In genomic region chr19:43858174-43858573, GRCh38 we compare ENCODE assay signal across 23 cellular contexts. TPM values are rescaled to one million over a fixed set of nuclear protein-coding genes. Genes with fewer than 3 reads are reported as not detected.
DNase-seq lines count a peak whose midpoint lies in the region; ATAC-seq, FAIRE-seq and TF ChIP-seq lines count a peak whose summit lies in the region.
"Had no signal": no experiment of that assay in that cellular context is flagged by ENCODE, and none has a peak within 500 bp of the region (broad histone marks: within the 10 kb centered on the region; RNA-seq: fewer than 3 reads in every experiment).

No MANE protein-coding gene starts in this region.

- BruUV-seq in HepG2 (replicated peaks; lab: Mats Ljungman, UMichigan) (no TSS peak), K562 (replicated peaks; lab: Mats Ljungman, UMichigan) (no TSS peak)

- H2AFZ ChIP-seq in HepG2 (ENCODE audit: low read length), result no peak overlapping the region
- H2AFZ ChIP-seq in K562 (ENCODE audit: low read depth, low read length), result no peak overlapping the region

- CTCF ChIA-PET in HepG2 (lab: Yijun Ruan, JAX; ENCODE audit: low intra/inter-chr PET ratio, low total read pairs), result no interaction called here
- CTCF ChIA-PET in K562 (lab: Yijun Ruan, JAX; ENCODE audit: low intra/inter-chr PET ratio), result no interaction called here

- no peak for DNase-seq in HepG2 (ENCODE audit: low spot score)
- DNase-seq in right lobe of liver, result no peak
- no peak for DNase-seq in K562 (ENCODE audit: extremely low read depth in 1 of 4, low spot score in 3 of 4)
- no peak for DNase-seq in pancreas
- no peak for DNase-seq in MV-4-11 (lab: John Stamatoyannopoulos, UW)
- DNase-seq in stimulated activated naive CD4-positive, alpha-beta T cell treated with Interleukin-2 at 50 U/mL for 16 hours (lab: John Stamatoyannopoulos, UW), result no peak
- no peak for DNase-seq in substantia nigra (lab: John Stamatoyannopoulos, UW)
- DNase-seq: ACHN; AML-193; BE2C; CD4-positive, alpha-beta T cell; CD8-positive, alpha-beta memory T cell; DMS 273 treated with DMSO at 0.1 percent for 48 hours; DMS79; GOT3 had no signal

- TF ChIP-seq RAD21 in HepG2 (CRISPR knock-in tag; IDR thresholded peaks at IDR 0.05) (no peak), K562 (CRISPR knock-in tag; conservative IDR thresholded peaks at IDR 0.05 in 1 of 2, IDR thresholded peaks at IDR 0.05 in 1 of 2) (no peak)

- TF ChIP-seq POLR2A in HepG2 (IDR thresholded peaks at IDR 0.05; ENCODE audit: insufficient read depth in 1 of 2, low read depth in 2 of 2, low read length in 2 of 2), result no peak
- TF ChIP-seq POLR2A in right lobe of liver (IDR thresholded peaks at IDR 0.05), result no peak
- no peak for TF ChIP-seq POLR2A in K562 (conservative IDR thresholded peaks at IDR 0.05)

- H3K36me3 ChIP-seq in HepG2 (replicated peaks in 1 of 2; ENCODE audit: control insufficient read depth in 1 of 2, insufficient read depth in 2 of 2, low read length in 2 of 2) (no peaks in the 10 kb centered on the region), right lobe of liver (no peaks in the 10 kb centered on the region), K562 (ENCODE audit: control insufficient read depth, insufficient read depth, low read length) (no peaks in the 10 kb centered on the region), pancreas (no peaks in the 10 kb centered on the region)
- H3K36me3 ChIP-seq: BE2C, HAP-1 had no signal

- H3K9ac ChIP-seq in HepG2 (ENCODE audit: insufficient read depth, low read depth, low read length) (no peak overlapping the region), K562 (ENCODE audit: insufficient read depth in 1 of 2, low read depth in 2 of 2, low read length in 2 of 2) (no peak overlapping the region)
- H3K9ac ChIP-seq: BLaER1 treated with 17β-estradiol and CSF1 and Interleukin-3, amounts not matched to agents 10 nM and 100 nM had no signal

- TF ChIP-seq EP300 in HepG2 (IDR thresholded peaks at IDR 0.05; ENCODE audit: low read depth in 2 of 2, low read length in 2 of 2) (no peak), HepG2 (CRISPR knock-in tag; IDR thresholded peaks at IDR 0.05; ENCODE audit: borderline replicate concordance) (no peak), K562 (IDR thresholded peaks at IDR 0.05; ENCODE audit: low read length) (no peak)

- intact Hi-C loops in HepG2 (cut with micrococcal nuclease; ENCODE audit: unreplicated experiment), result no loop called here
- intact Hi-C loops in right lobe of liver (cut with DNase I), result no loop called here
- intact Hi-C loops in K562 (cut with micrococcal nuclease), result no loop called here
- intact Hi-C loops in pancreas (cut with DNase I), result no loop called here

- 64% methylated on average over 2 of the region's 2 CpGs for WGBS in HepG2 (ENCODE audit: low lambda C conversion rate)
- WGBS in right lobe of liver (ENCODE audit: insufficient coverage, low coverage, low lambda C conversion rate, missing lambda C conversion rate), result 100% methylated on average over 2 of the region's 2 CpGs
- WGBS in K562 (ENCODE audit: insufficient coverage, low coverage, missing lambda C conversion rate), result 0% methylated on average over 2 of the region's 2 CpGs
- WGBS in pancreas, 2 donors, result 89 to 99% methylated on average over 2 of the region's 2 CpGs

- no peaks in the 10 kb centered on the region for H3K9me1 ChIP-seq in K562 (ENCODE audit: control insufficient read depth, insufficient read depth, low read length)

- ATAC-seq in HepG2 (no peak), right lobe of liver (no peak), K562 (no peak), pancreas (no peak)
- ATAC-seq: A549 had no signal

- POLR2A ChIA-PET in HepG2 (lab: Yijun Ruan, JAX), result no interaction called here
- POLR2A ChIA-PET in K562 (lab: Yijun Ruan, JAX), result no interaction called here

- H3K9me3 ChIP-seq in HepG2 (ENCODE audit: low read length) (peaks cover 88% of the 10 kb centered on the region), right lobe of liver (peaks cover 0 to 38% (median 20%) of the 10 kb centered on the region in 4 donors), K562 (replicated peaks; ENCODE audit: control insufficient read depth, insufficient read depth, low read depth, low read length) (peaks cover 3% of the 10 kb centered on the region; the same call in 1 of the 2 replicates), pancreas (peaks cover 0 to 12% (median 5%) of the 10 kb centered on the region in 4 donors)
- H3K9me3 ChIP-seq: BE2C had no signal

- H4K20me1 ChIP-seq in HepG2 (ENCODE audit: insufficient read depth, low read length) (no peaks in the 10 kb centered on the region), K562 (replicated peaks; ENCODE audit: control insufficient read depth, insufficient read depth, low read length) (no peaks in the 10 kb centered on the region)
- H4K20me1 ChIP-seq: BLaER1 treated with 17β-estradiol and CSF1 and Interleukin-3, amounts not matched to agents 10 nM and 100 nM had no signal

- no peak overlapping the region for H3K27ac ChIP-seq in HepG2 (ENCODE audit: extremely low read length, insufficient read depth, low read length)
- no peak overlapping the region for H3K27ac ChIP-seq in right lobe of liver
- H3K27ac ChIP-seq in K562 (ENCODE audit: extremely low read depth, low read depth, low read length), result no peak overlapping the region
- no peak overlapping the region for H3K27ac ChIP-seq in pancreas
- no peak overlapping the region for H3K27ac ChIP-seq in substantia nigra (ENCODE audit: low read depth, low read length, poor library complexity, severe bottlenecking)
- H3K27ac ChIP-seq: 22Rv1; A549; BLaER1 treated with 17β-estradiol and CSF1 and Interleukin-3, amounts not matched to agents 10 nM and 100 nM had no signal

- FAIRE-seq in HepG2 (lab: Jason Lieb, UNC) (no peak), K562 (lab: Jason Lieb, UNC) (no peak), pancreas (lab: Jason Lieb, UNC) (peak; percentile 17)
- FAIRE-seq: D721Med, GM12892 had no signal

- TF ChIP-seq CTCF in HepG2 (CRISPR knock-in tag; IDR thresholded peaks at IDR 0.05) (no peak), right lobe of liver (IDR thresholded peaks at IDR 0.05) (no peak), K562 (IDR thresholded peaks at IDR 0.05 in 2 of 3, conservative IDR thresholded peaks at IDR 0.05 in 1 of 3; ENCODE audit: insufficient read depth in 2 of 3, low read depth in 1 of 3, low read length in 3 of 3) (no peak), pancreas (IDR thresholded peaks at IDR 0.05) (no peak)

- no peaks in the 10 kb centered on the region for H3K27me3 ChIP-seq in HepG2 (ENCODE audit: control insufficient read depth in 1 of 2, insufficient read depth in 2 of 2, low read length in 2 of 2)
- H3K27me3 ChIP-seq in right lobe of liver, result no peaks in the 10 kb centered on the region
- no peaks in the 10 kb centered on the region for H3K27me3 ChIP-seq in K562 (ENCODE audit: control insufficient read depth in 2 of 2, insufficient read depth in 2 of 2, low read length in 2 of 2)
- H3K27me3 ChIP-seq in pancreas, result no peaks in the 10 kb centered on the region
- H3K27me3 ChIP-seq: BE2C; BLaER1 treated with 17β-estradiol and CSF1 and Interleukin-3, amounts not matched to agents 10 nM and 100 nM had no signal

- H3K4me1 ChIP-seq in HepG2 (ENCODE audit: insufficient read depth, low read length) (no peaks in the 10 kb centered on the region), right lobe of liver (no peaks in the 10 kb centered on the region), K562 (replicated peaks in 1 of 2; ENCODE audit: control insufficient read depth in 2 of 2, insufficient read depth in 2 of 2, low read length in 2 of 2) (no peaks in the 10 kb centered on the region), pancreas (no peaks in the 10 kb centered on the region)
- H3K4me1 ChIP-seq: A549; BE2C; BLaER1 treated with 17β-estradiol and CSF1 and Interleukin-3, amounts not matched to agents 10 nM and 100 nM; HAP-1 had no signal

- H3K79me2 ChIP-seq in HepG2 (ENCODE audit: insufficient read depth, low read length) (no peaks in the 10 kb centered on the region), K562 (ENCODE audit: control insufficient read depth, insufficient read depth, low read length) (no peaks in the 10 kb centered on the region)

- H3K4me2 ChIP-seq in HepG2 (ENCODE audit: low read depth, low read length) (no peak overlapping the region), K562 (ENCODE audit: insufficient read depth, low read length) (no peak overlapping the region)
- H3K4me2 ChIP-seq: A549; BLaER1 treated with 17β-estradiol and CSF1 and Interleukin-3, amounts not matched to agents 10 nM and 100 nM had no signal

- H3K4me3 ChIP-seq in HepG2 (replicated peaks in 1 of 3; ENCODE audit: insufficient read depth in 1 of 3, low read depth in 2 of 3, low read length in 3 of 3) (no peak overlapping the region), right lobe of liver (no peak overlapping the region), K562 (no peak overlapping the region), pancreas (no peak overlapping the region)
- H3K4me3 ChIP-seq: A549, HAP-1 had no signal

- in situ Hi-C loops in HepG2 (cut with HindIII; ENCODE audit: extremely low pct_ligation_motif_present, low pct_unique_long_range_greater_than_20kb), result loop anchor here (25.0 kb wide), 1 partner anchor 629 kb away; no protein-coding TSS in a partner anchor
- in situ Hi-C loops in K562 (cut with MboI), result no loop called here

RNA-seq across cellular contexts. Expression of gene ZNF404, which starts 25.6 kb away (rescaled TPM):
- total RNA-seq in HepG2 (2016; rRNA removed; fragmentation: Illumina TruSeq; extraction: Trizol), result 1.2 and 2.6 TPM in 2 replicates
- 0.40 and 0.44 TPM in 2 replicates for total RNA-seq in HepG2 (2016; cell fraction: cytosol; rRNA removed; fragmentation: Illumina TruSeq; extraction: Trizol; ENCODE audit: low read depth)
- 1.5 and 1.8 TPM in 2 replicates for total RNA-seq in HepG2 (2016; cell fraction: insoluble cytoplasmic fraction; rRNA removed; fragmentation: Illumina TruSeq; extraction: Trizol)
- total RNA-seq in HepG2 (2016; cell fraction: membrane; rRNA removed; fragmentation: Illumina TruSeq; extraction: Trizol), result 0.52 and 1.1 TPM in 2 replicates
- total RNA-seq in HepG2 (2016; cell fraction: nucleus; rRNA removed; fragmentation: Illumina TruSeq; extraction: Trizol), result 1.6 and 1.7 TPM in 2 replicates
- 0.61 and 1.0 TPM in 2 replicates for polyA plus RNA-seq in HepG2 (2011; rRNA removed)
- 0.20 and 0.38 TPM in 2 replicates for polyA plus RNA-seq in HepG2 (2011; cell fraction: cytosol; rRNA removed)
- polyA plus RNA-seq in HepG2 (2011; cell fraction: nucleus; rRNA removed), result 0.87 and 2.3 TPM in 2 replicates
- 1.7 and 1.8 TPM in 2 replicates for polyA plus RNA-seq in HepG2 (2012)
- 0.07 and 0.34 TPM in 2 replicates for polyA plus RNA-seq in HepG2 (2016; cell fraction: cytosol; fragmentation: Illumina TruSeq; extraction: Trizol; ENCODE audit: low read depth)
- 1.3 and 1.6 TPM in 2 replicates for polyA plus RNA-seq in HepG2 (2016; cell fraction: insoluble cytoplasmic fraction; fragmentation: Illumina TruSeq; extraction: Trizol; ENCODE audit: low read depth)
- 0.23 and 0.26 TPM in 2 replicates for polyA plus RNA-seq in HepG2 (2016; cell fraction: membrane; fragmentation: Illumina TruSeq; extraction: Trizol; ENCODE audit: low read depth)
- 1.7 and 3.0 TPM in 2 replicates for polyA plus RNA-seq in HepG2 (2016; cell fraction: nucleus; fragmentation: Illumina TruSeq; extraction: Trizol; ENCODE audit: insufficient read depth, low read depth)
- polyA minus RNA-seq in HepG2 (2011; rRNA and poly(A)+ RNA removed; ENCODE audit: low replicate concordance), result not detected in 2 replicates
- 0.44 and 0.49 TPM in 2 replicates for polyA minus RNA-seq in HepG2 (2011; cell fraction: cytosol; rRNA and poly(A)+ RNA removed)
- 0.77 and 0.99 TPM in 2 replicates for polyA minus RNA-seq in HepG2 (2011; cell fraction: nucleus; rRNA and poly(A)+ RNA removed)
- total RNA-seq in right lobe of liver, result 1 to 10 TPM in 1 of 6 experiments, under 1 TPM in 4, not detected in 1; 0.26 to 1.4 (median 0.66) TPM
- total RNA-seq in K562 (2011; cell fraction: chromatin; rRNA removed; ENCODE audit: low replicate concordance), result 0.21 and 1.9 TPM in 2 replicates
- total RNA-seq in K562 (2011; cell fraction: nucleolus; rRNA removed), result 0.26 TPM in 1 of 2 replicates, not detected in the other
- total RNA-seq in K562 (2011; cell fraction: nucleoplasm; rRNA removed), result not detected in 2 replicates
- 0.20 and 0.41 TPM in 2 replicates for total RNA-seq in K562 (2014; rRNA removed)
- 0.40 and 0.54 TPM in 2 replicates for total RNA-seq in K562 (2014; rRNA removed; fragmentation: Illumina TruSeq; extraction: Trizol)
- 0.19 and 0.25 TPM in 2 replicates for total RNA-seq in K562 (2015; rRNA removed; fragmentation: Illumina TruSeq; extraction: Trizol)
- 0.22 and 0.36 TPM in 2 replicates for total RNA-seq in K562 (2021)
- 0.45 and 0.67 TPM in 2 replicates for polyA plus RNA-seq in K562 (2011; rRNA removed)
- polyA plus RNA-seq in K562 (2011; cell fraction: cytosol; rRNA removed), result 0.10 TPM in 1 of 2 replicates, not detected in the other
- polyA plus RNA-seq in K562 (2011; cell fraction: nucleus; rRNA removed), result 0.38 and 0.90 TPM in 2 replicates
- polyA plus RNA-seq in K562 (2012), result 0.48 and 1.6 TPM in 2 replicates
- 0.15 and 0.61 TPM in 2 replicates for polyA plus RNA-seq in K562 (2014; fragmentation: Illumina TruSeq; extraction: Trizol)
- under 1 TPM; 0.15 to 0.55 TPM for polyA plus RNA-seq in K562 (2014; fragmentation: Nextera tagmentation; extraction: Ambion mirVana)
- polyA plus RNA-seq in K562 (2014; rRNA removed), result 0.23 and 0.44 TPM in 2 replicates
- 0.09 and 0.11 TPM in 2 replicates for polyA minus RNA-seq in K562 (2011; rRNA and poly(A)+ RNA removed)
- polyA minus RNA-seq in K562 (2011; cell fraction: cytosol; rRNA and poly(A)+ RNA removed), result not detected in 2 replicates
- 0.11 and 0.67 TPM in 2 replicates for polyA minus RNA-seq in K562 (2011; cell fraction: nucleus; rRNA and poly(A)+ RNA removed)
- 1 to 10 TPM in 2 of 6 donors, under 1 TPM in 4; 0.51 to 2.5 (median 0.73) TPM for total RNA-seq in pancreas
- polyA plus RNA-seq in pancreas, result 1 to 10 TPM; 4.3 to 5.0 TPM
- total RNA-seq: G401 had no signal
- polyA plus RNA-seq: CD14-positive monocyte had no signal

RNA-seq across cellular contexts. Expression of gene ZNF283, which starts 31.1 kb away (rescaled TPM):
- total RNA-seq in HepG2 (2016; rRNA removed; fragmentation: Illumina TruSeq; extraction: Trizol) (11.1 and 13.2 TPM in 2 replicates), right lobe of liver (1 to 10 TPM; 1.7 to 4.0 (median 2.2) TPM), K562 (2014; rRNA removed) (7.9 TPM in 2 replicates), K562 (2014; rRNA removed; fragmentation: Illumina TruSeq; extraction: Trizol) (19.5 and 21.3 TPM in 2 replicates), K562 (2015; rRNA removed; fragmentation: Illumina TruSeq; extraction: Trizol) (11.3 and 14.0 TPM in 2 replicates), K562 (2021) (10.3 and 10.7 TPM in 2 replicates), pancreas (1 to 10 TPM; 3.0 to 7.7 (median 3.9) TPM)
- total RNA-seq in HepG2 (2016; cell fraction: cytosol; rRNA removed; fragmentation: Illumina TruSeq; extraction: Trizol; ENCODE audit: low read depth), result 1.6 and 1.9 TPM in 2 replicates
- total RNA-seq in HepG2 (2016; cell fraction: insoluble cytoplasmic fraction; rRNA removed; fragmentation: Illumina TruSeq; extraction: Trizol), result 11.4 and 13.3 TPM in 2 replicates
- total RNA-seq in HepG2 (2016; cell fraction: membrane; rRNA removed; fragmentation: Illumina TruSeq; extraction: Trizol), result 4.8 and 5.0 TPM in 2 replicates
- 15.9 and 20.2 TPM in 2 replicates for total RNA-seq in HepG2 (2016; cell fraction: nucleus; rRNA removed; fragmentation: Illumina TruSeq; extraction: Trizol)
- polyA plus RNA-seq in HepG2 (2011; rRNA removed) (1.7 and 2.0 TPM in 2 replicates), K562 (2011; rRNA removed) (7.3 and 9.8 TPM in 2 replicates), K562 (2014; fragmentation: Illumina TruSeq; extraction: Trizol) (6.2 and 7.0 TPM in 2 replicates), K562 (2014; fragmentation: Nextera tagmentation; extraction: Ambion mirVana) (10 to 100 TPM in 1 of 2 experiments, 1 to 10 TPM in 1; 6.0 to 11.1 TPM), K562 (2014; rRNA removed) (7.2 and 9.4 TPM in 2 replicates), pancreas (1 to 10 TPM; 1.9 to 2.0 TPM)
- 0.50 and 1.1 TPM in 2 replicates for polyA plus RNA-seq in HepG2 (2011; cell fraction: cytosol; rRNA removed)
- polyA plus RNA-seq in HepG2 (2011; cell fraction: nucleus; rRNA removed), result 3.7 and 3.9 TPM in 2 replicates
- 2.0 and 3.4 TPM in 2 replicates for polyA plus RNA-seq in HepG2 (2012)
- polyA plus RNA-seq in HepG2 (2016; cell fraction: cytosol; fragmentation: Illumina TruSeq; extraction: Trizol; ENCODE audit: low read depth), result 0.23 and 0.31 TPM in 2 replicates
- polyA plus RNA-seq in HepG2 (2016; cell fraction: insoluble cytoplasmic fraction; fragmentation: Illumina TruSeq; extraction: Trizol; ENCODE audit: low read depth), result 4.8 and 6.6 TPM in 2 replicates
- polyA plus RNA-seq in HepG2 (2016; cell fraction: membrane; fragmentation: Illumina TruSeq; extraction: Trizol; ENCODE audit: low read depth), result 0.88 and 0.95 TPM in 2 replicates
- 9.2 and 9.7 TPM in 2 replicates for polyA plus RNA-seq in HepG2 (2016; cell fraction: nucleus; fragmentation: Illumina TruSeq; extraction: Trizol; ENCODE audit: insufficient read depth, low read depth)
- 3.7 and 5.8 TPM in 2 replicates for polyA minus RNA-seq in HepG2 (2011; rRNA and poly(A)+ RNA removed; ENCODE audit: low replicate concordance)
- 2.0 and 2.1 TPM in 2 replicates for polyA minus RNA-seq in HepG2 (2011; cell fraction: cytosol; rRNA and poly(A)+ RNA removed)
- polyA minus RNA-seq in HepG2 (2011; cell fraction: nucleus; rRNA and poly(A)+ RNA removed), result 25.6 and 34.8 TPM in 2 replicates
- total RNA-seq in K562 (2011; cell fraction: chromatin; rRNA removed; ENCODE audit: low replicate concordance), result 18.2 and 43.1 TPM in 2 replicates
- total RNA-seq in K562 (2011; cell fraction: nucleolus; rRNA removed), result 15.0 and 16.3 TPM in 2 replicates
- total RNA-seq in K562 (2011; cell fraction: nucleoplasm; rRNA removed), result 19.9 and 37.9 TPM in 2 replicates
- 0.78 and 2.6 TPM in 2 replicates for polyA plus RNA-seq in K562 (2011; cell fraction: cytosol; rRNA removed)
- 7.9 and 12.9 TPM in 2 replicates for polyA plus RNA-seq in K562 (2011; cell fraction: nucleus; rRNA removed)
- polyA plus RNA-seq in K562 (2012), result 5.7 and 5.8 TPM in 2 replicates
- polyA minus RNA-seq in K562 (2011; rRNA and poly(A)+ RNA removed), result 21.0 and 25.4 TPM in 2 replicates
- 4.3 and 6.1 TPM in 2 replicates for polyA minus RNA-seq in K562 (2011; cell fraction: cytosol; rRNA and poly(A)+ RNA removed)
- 12.8 and 28.8 TPM in 2 replicates for polyA minus RNA-seq in K562 (2011; cell fraction: nucleus; rRNA and poly(A)+ RNA removed)

RNA-seq across cellular contexts. Expression of gene LYPD5, which starts 55.9 kb away (rescaled TPM):
- total RNA-seq in HepG2 (2016; rRNA removed; fragmentation: Illumina TruSeq; extraction: Trizol) (not detected in 2 replicates), right lobe of liver (under 1 TPM in 2 of 6 experiments, not detected in 4; 0.80 to 0.87 TPM), K562 (2014; rRNA removed) (0.20 TPM in 1 of 2 replicates, not detected in the other), K562 (2014; rRNA removed; fragmentation: Illumina TruSeq; extraction: Trizol) (0.13 TPM in 1 of 2 replicates, not detected in the other), K562 (2015; rRNA removed; fragmentation: Illumina TruSeq; extraction: Trizol) (0.19 and 0.22 TPM in 2 replicates), K562 (2021) (0.09 and 0.25 TPM in 2 replicates), pancreas (1 to 10 TPM in 1 of 6 donors, under 1 TPM in 5; 0.09 to 1.2 (median 0.24) TPM)
- not detected in 2 replicates for total RNA-seq in HepG2 (2016; cell fraction: cytosol; rRNA removed; fragmentation: Illumina TruSeq; extraction: Trizol; ENCODE audit: low read depth)
- not detected in 2 replicates for total RNA-seq in HepG2 (2016; cell fraction: insoluble cytoplasmic fraction; rRNA removed; fragmentation: Illumina TruSeq; extraction: Trizol)
- total RNA-seq in HepG2 (2016; cell fraction: membrane; rRNA removed; fragmentation: Illumina TruSeq; extraction: Trizol), result not detected in 2 replicates
- total RNA-seq in HepG2 (2016; cell fraction: nucleus; rRNA removed; fragmentation: Illumina TruSeq; extraction: Trizol), result not detected in 2 replicates
- polyA plus RNA-seq in HepG2 (2011; rRNA removed) (not detected in 2 replicates), K562 (2011; rRNA removed) (0.21 and 0.26 TPM in 2 replicates), K562 (2014; fragmentation: Illumina TruSeq; extraction: Trizol) (0.06 and 0.24 TPM in 2 replicates), K562 (2014; fragmentation: Nextera tagmentation; extraction: Ambion mirVana) (under 1 TPM in 1 of 2 experiments, not detected in 1; 0.03 TPM), K562 (2014; rRNA removed) (0.11 TPM in 1 of 2 replicates, not detected in the other), pancreas (under 1 TPM; 0.42 to 0.49 TPM)
- polyA plus RNA-seq in HepG2 (2011; cell fraction: cytosol; rRNA removed), result not detected in 2 replicates
- not detected in 2 replicates for polyA plus RNA-seq in HepG2 (2011; cell fraction: nucleus; rRNA removed)
- polyA plus RNA-seq in HepG2 (2012), result not detected in 2 replicates
- not detected in 2 replicates for polyA plus RNA-seq in HepG2 (2016; cell fraction: cytosol; fragmentation: Illumina TruSeq; extraction: Trizol; ENCODE audit: low read depth)
- polyA plus RNA-seq in HepG2 (2016; cell fraction: insoluble cytoplasmic fraction; fragmentation: Illumina TruSeq; extraction: Trizol; ENCODE audit: low read depth), result not detected in 2 replicates
- polyA plus RNA-seq in HepG2 (2016; cell fraction: membrane; fragmentation: Illumina TruSeq; extraction: Trizol; ENCODE audit: low read depth), result not detected in 2 replicates
- not detected in 2 replicates for polyA plus RNA-seq in HepG2 (2016; cell fraction: nucleus; fragmentation: Illumina TruSeq; extraction: Trizol; ENCODE audit: insufficient read depth, low read depth)
- polyA minus RNA-seq in HepG2 (2011; rRNA and poly(A)+ RNA removed; ENCODE audit: low replicate concordance), result 0.08 and 1.3 TPM in 2 replicates
- polyA minus RNA-seq in HepG2 (2011; cell fraction: cytosol; rRNA and poly(A)+ RNA removed), result not detected in 2 replicates
- not detected in 2 replicates for polyA minus RNA-seq in HepG2 (2011; cell fraction: nucleus; rRNA and poly(A)+ RNA removed)
- total RNA-seq in K562 (2011; cell fraction: chromatin; rRNA removed; ENCODE audit: low replicate concordance), result 0.42 and 1.1 TPM in 2 replicates
- 0.26 and 0.50 TPM in 2 replicates for total RNA-seq in K562 (2011; cell fraction: nucleolus; rRNA removed)
- total RNA-seq in K562 (2011; cell fraction: nucleoplasm; rRNA removed), result 0.15 TPM in 1 of 2 replicates, not detected in the other
- polyA plus RNA-seq in K562 (2011; cell fraction: cytosol; rRNA removed), result 0.16 and 0.39 TPM in 2 replicates
- polyA plus RNA-seq in K562 (2011; cell fraction: nucleus; rRNA removed), result 0.14 and 0.47 TPM in 2 replicates
- 0.09 and 0.25 TPM in 2 replicates for polyA plus RNA-seq in K562 (2012)
- polyA minus RNA-seq in K562 (2011; rRNA and poly(A)+ RNA removed), result 0.21 TPM in 2 replicates
- not detected in 2 replicates for polyA minus RNA-seq in K562 (2011; cell fraction: cytosol; rRNA and poly(A)+ RNA removed)
- polyA minus RNA-seq in K562 (2011; cell fraction: nucleus; rRNA and poly(A)+ RNA removed), result 0.22 and 0.54 TPM in 2 replicates
- total RNA-seq: CD4-positive, alpha-beta T cell; G401 had no signal
- polyA plus RNA-seq: CD8-positive, alpha-beta memory T cell had no signal
